8 cellular contexts compared by ENCODE assay signal in genomic region chr19:3136684-3137055, GRCh38. TPM values are rescaled to one million over a fixed set of nuclear protein-coding genes. Genes with fewer than 3 reads are reported as not detected.
DNase-seq lines count a peak whose midpoint lies in the region; ATAC-seq, FAIRE-seq and TF ChIP-seq lines count a peak whose summit lies in the region.
"Had no signal": no experiment of that assay in that cellular context is flagged by ENCODE, and none has a peak within 500 bp of the region (broad histone marks: within the 10 kb centered on the region; RNA-seq: fewer than 3 reads in every experiment).

No MANE protein-coding gene starts in this region.

- H3K27me3 Mint-ChIP-seq in T-cell, result peaks cover 4 to 7% of the 10 kb centered on the region in 2 donors

- peak overlapping the region; percentile 87 to 99 (median 96) for H3K27ac ChIP-seq in skin epidermis

- CTCF ChIA-PET in T-cell (lab: Charles Lee), result no interaction called here

- H3K4me3 Mint-ChIP-seq in T-cell, result peak overlapping the region; percentile 55 to 76 (median 57)

- no peak for ATAC-seq in T-cell (replicated peaks in 1 of 4)
- ATAC-seq in HG02981 (IDR thresholded peaks at IDR 0.05; ENCODE audit: unreplicated experiment), result no peak

- H3K36me3 Mint-ChIP-seq in T-cell, result peaks cover 6% of the 10 kb centered on the region

- POLR2A ChIA-PET in T-cell (lab: Charles Lee), result no interaction called here

- peak overlapping the region; percentile 58 to 69 for H3K27ac Mint-ChIP-seq in T-cell

- H3K9me3 Mint-ChIP-seq in T-cell, result peaks cover 0 to 6% (median 3%) of the 10 kb centered on the region in 3 donors

- TF ChIP-seq POLR2A in GM12891 (IDR thresholded peaks at IDR 0.05; ENCODE audit: low read depth, low read length), result no peak
- peak; percentile 15 for TF ChIP-seq POLR2A in erythroblast (IDR thresholded peaks at IDR 0.05; ENCODE audit: low read length)

- peak; percentile 56 for FAIRE-seq in GM12891 (lab: Jason Lieb, UNC)

- H3K4me1 Mint-ChIP-seq in T-cell, result peaks cover 27 to 47% (median 38%) of the 10 kb centered on the region in 3 donors

- H3K4me3 ChIP-seq in skin epidermis, result peak overlapping the region; percentile 44 to 69 (median 54)

- DNase-seq in GM12891 (ENCODE audit: insufficient read length, low spot score) (no peak), T-cell (no peak), erythroblast (lab: John Stamatoyannopoulos, UW) (no peak), occipital lobe (lab: John Stamatoyannopoulos, UW) (no peak), DMS153 treated with DMSO at 0.1 percent for 48 hours (lab: John Stamatoyannopoulos, UW; ENCODE audit: unreplicated experiment) (no peak)
- DNase-seq: midbrain had no signal

TF ChIP-seq in GM12891, 5 proteins besides CTCF, POLR2A, EP300 and RAD21:
- TF ChIP-seq POU2F2 (IDR thresholded peaks at IDR 0.05; ENCODE audit: low read depth, low read length) (no peak), SPI1 (IDR thresholded peaks at IDR 0.05; ENCODE audit: low read depth, low read length) (no peak), PAX5 (IDR thresholded peaks at IDR 0.05; ENCODE audit: insufficient read depth, low read length, severe bottlenecking) (no peak), POLR2AphosphoS5 (IDR thresholded peaks at IDR 0.05; ENCODE audit: low read depth, low read length) (no peak)

RNA-seq across cellular contexts. Expression of gene GNA15, which starts 0.8 kb away (rescaled TPM):
- 15.9 TPM for polyA plus RNA-seq in GM12891 (2012; ENCODE audit: low read depth, missing spikeins)
- 10 to 100 TPM in 1 of 5 donors, 1 to 10 TPM in 4; 1.8 to 13.2 (median 2.8) TPM for total RNA-seq in T-cell
- 1.9 TPM for total RNA-seq in occipital lobe

RNA-seq across cellular contexts. Expression of gene S1PR4, which starts 41.9 kb away (rescaled TPM):
- 10.8 TPM for polyA plus RNA-seq in GM12891 (2012; ENCODE audit: low read depth, missing spikeins)
- total RNA-seq in T-cell (100 to 1,000 TPM in 3 of 5 donors, 10 to 100 TPM in 2; 77.0 to 345 (median 324) TPM), occipital lobe (0.16 TPM)

RNA-seq across cellular contexts. Expression of gene GNA11, which starts 42.5 kb away (rescaled TPM):
- 4.3 TPM for polyA plus RNA-seq in GM12891 (2012; ENCODE audit: low read depth, missing spikeins)
- 1 to 10 TPM; 2.3 to 6.3 (median 4.0) TPM for total RNA-seq in T-cell
- 56.8 TPM for total RNA-seq in occipital lobe

RNA-seq across cellular contexts. Expression of gene NCLN, which starts 49.1 kb away (rescaled TPM):
- polyA plus RNA-seq in GM12891 (2012; ENCODE audit: low read depth, missing spikeins), result 29.7 TPM
- total RNA-seq in T-cell (10 to 100 TPM; 47.2 to 69.5 (median 61.0) TPM), occipital lobe (11.9 TPM)

Comparison
In these comparisons a context has a peak if more than half of its experiments do, and no peak if none do; other contexts are left out.
1. RNA of gene S1PR4, which starts 41.9 kb away (total RNA-seq): 77.0 to 345 TPM in T-cell; 0.16 TPM in occipital lobe (single experiment); every median in the first group is over 10 times any median in the second.